Comparison of ENCODE assay signal across 12 cellular contexts in the genomic region with DNA sequence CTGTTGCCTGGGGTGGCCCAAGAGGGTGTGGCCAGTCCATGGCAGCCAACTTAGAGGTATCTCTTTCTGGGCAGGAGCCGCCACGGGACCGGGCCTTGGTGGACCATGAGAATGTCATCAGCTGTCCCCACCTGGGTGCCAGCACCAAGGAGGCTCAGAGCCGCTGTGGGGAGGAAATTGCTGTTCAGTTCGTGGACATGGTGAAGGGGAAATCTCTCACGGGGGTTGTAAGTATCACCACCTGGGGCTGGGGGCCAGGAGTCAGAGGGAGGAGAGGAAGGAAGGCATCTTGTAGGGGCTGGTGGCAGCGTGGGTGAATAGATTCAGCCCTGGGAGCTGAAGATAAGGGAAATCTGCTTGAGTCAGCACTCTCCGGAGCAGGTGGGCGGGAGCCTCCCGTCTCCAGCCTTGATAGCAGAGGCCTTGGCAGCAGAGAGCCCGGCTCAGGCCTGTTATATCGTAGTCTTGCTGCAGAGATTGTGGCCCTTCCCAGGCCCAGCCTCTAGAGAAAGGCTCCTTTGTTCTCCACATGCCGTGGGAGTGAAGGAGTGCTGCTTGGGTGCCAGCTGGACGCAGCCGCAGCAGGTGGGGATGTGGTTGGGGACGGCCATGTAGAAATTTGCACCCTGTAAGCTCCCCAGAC. TPM values are rescaled to one million over a fixed set of nuclear protein-coding genes. Genes with fewer than 3 reads are reported as not detected.
DNase-seq lines count a peak whose midpoint lies in the region; ATAC-seq and TF ChIP-seq lines count a peak whose summit lies in the region.
"Had no signal": no experiment of that assay in that cellular context is flagged by ENCODE, and none has a peak within 500 bp of the region (broad histone marks: within the 10 kb centered on the region; RNA-seq: fewer than 3 reads in every experiment).

No MANE protein-coding gene starts in this region.

- ATAC-seq in left lobe of liver, result peak; percentile 28
- no peak for ATAC-seq in HG02840 (IDR thresholded peaks at IDR 0.05; ENCODE audit: low FRiP score, unreplicated experiment)

- H3K27ac ChIP-seq in mammary epithelial cell (ENCODE audit: insufficient read depth, low read depth, low read length) (no peak overlapping the region), suprapubic skin (peak overlapping the region; percentile 40)
- no peak overlapping the region for H3K27ac ChIP-seq in effector memory CD4-positive, alpha-beta T cell (ENCODE audit: insufficient read depth, low read length, poor library complexity, severe bottlenecking)
- H3K27ac ChIP-seq: Peyer's patch had no signal

- no peak overlapping the region for H3K4me2 ChIP-seq in mammary epithelial cell (ENCODE audit: insufficient read depth, low read depth, low read length)

- TF ChIP-seq CTCF in mammary epithelial cell (conservative IDR thresholded peaks at IDR 0.05 in 1 of 2, IDR thresholded peaks at IDR 0.05 in 1 of 2; ENCODE audit: extremely low read depth in 1 of 2, insufficient read depth in 1 of 2, low read depth in 1 of 2, low read length in 2 of 2) (no peak), suprapubic skin (IDR thresholded peaks at IDR 0.05) (no peak)

- DNase-seq in NCI-H1105 treated with DMSO at 0.1 percent for 48 hours (lab: John Stamatoyannopoulos, UW), result peak; percentile 10
- no peak for DNase-seq in NCI-H1105 (lab: John Stamatoyannopoulos, UW)
- peak; percentile 83 for DNase-seq in mammary epithelial cell
- DNase-seq in left lobe of liver (ENCODE audit: low spot score), result no peak
- DNase-seq in suprapubic skin (ENCODE audit: low spot score in 2 of 2), result no peak
- no peak for DNase-seq in NCI-H1694 (lab: John Stamatoyannopoulos, UW)
- no peak for DNase-seq in effector memory CD4-positive, alpha-beta T cell
- DNase-seq: GDM1, NCI-H1436 had no signal

- intact Hi-C loops in mammary epithelial cell (cut with micrococcal nuclease), result no loop called here

- BruUV-seq in mammary epithelial cell (replicated peaks; lab: Mats Ljungman, UMichigan), result no TSS peak

- H3K79me2 ChIP-seq in mammary epithelial cell (ENCODE audit: insufficient read depth, low read length), result no peaks in the 10 kb centered on the region

- in situ Hi-C loops in mammary epithelial cell (cut with MboI; ENCODE audit: low sequenced_read_pairs in 2 of 2), result no loop called here

- TF ChIP-seq EP300 in suprapubic skin (IDR thresholded peaks at IDR 0.05), result no peak

- no peak overlapping the region for H2AFZ ChIP-seq in mammary epithelial cell (ENCODE audit: low read depth, low read length)

- peaks cover 10% of the 10 kb centered on the region for H3K36me3 ChIP-seq in mammary epithelial cell (ENCODE audit: insufficient read depth, low read length)
- H3K36me3 ChIP-seq in suprapubic skin, result peaks cover 27% of the 10 kb centered on the region
- no peaks in the 10 kb centered on the region for H3K36me3 ChIP-seq in effector memory CD4-positive, alpha-beta T cell (ENCODE audit: control insufficient read depth, insufficient read depth, low read length)
- H3K36me3 ChIP-seq: Peyer's patch had no signal

- H3K4me1 ChIP-seq in mammary epithelial cell (ENCODE audit: insufficient read depth, low read length) (peaks cover 17% of the 10 kb centered on the region), suprapubic skin (peaks cover 23% of the 10 kb centered on the region)
- no peaks in the 10 kb centered on the region for H3K4me1 ChIP-seq in effector memory CD4-positive, alpha-beta T cell (ENCODE audit: control insufficient read depth, insufficient read depth, low read length, poor library complexity, severe bottlenecking)

- no peak overlapping the region for H3K4me3 ChIP-seq in mammary epithelial cell (replicated peaks in 1 of 3; ENCODE audit: insufficient read depth in 1 of 3, low read depth in 2 of 3, low read length in 3 of 3)
- H3K4me3 ChIP-seq in suprapubic skin, result no peak overlapping the region
- no peak overlapping the region for H3K4me3 ChIP-seq in effector memory CD4-positive, alpha-beta T cell (ENCODE audit: insufficient read depth, low read depth, low read length, poor library complexity, severe bottlenecking)
- H3K4me3 ChIP-seq: Peyer's patch had no signal

- CTCF ChIA-PET in mammary epithelial cell (lab: Charles Lee; ENCODE audit: low non-redundant PET), result no interaction called here

- no peaks in the 10 kb centered on the region for H4K20me1 ChIP-seq in mammary epithelial cell (ENCODE audit: insufficient read depth, low read length)

- TF ChIP-seq POLR2A in suprapubic skin (IDR thresholded peaks at IDR 0.05), result no peak

- H3K27me3 ChIP-seq in mammary epithelial cell (ENCODE audit: insufficient read depth, low read length) (no peaks in the 10 kb centered on the region), suprapubic skin (no peaks in the 10 kb centered on the region)
- H3K27me3 ChIP-seq in effector memory CD4-positive, alpha-beta T cell (replicated peaks; ENCODE audit: control insufficient read depth, insufficient read depth, low read length, poor library complexity, severe bottlenecking), result no peaks in the 10 kb centered on the region
- H3K27me3 ChIP-seq: Peyer's patch had no signal

- no peak overlapping the region for H3K9ac ChIP-seq in mammary epithelial cell (ENCODE audit: insufficient read depth, low read length)

- dilution Hi-C loops in mammary epithelial cell (cut with HindIII; ENCODE audit: low sequenced_read_pairs), result no loop called here

- 26% methylated on average over 13 of the region's 16 CpGs for WGBS in mammary epithelial cell (ENCODE audit: low coverage, missing lambda C conversion rate)
- 65% methylated on average over 16 of the region's 16 CpGs for WGBS in suprapubic skin

- no peaks in the 10 kb centered on the region for H3K9me3 ChIP-seq in mammary epithelial cell (replicated peaks; ENCODE audit: insufficient read depth, low read length)
- H3K9me3 ChIP-seq in suprapubic skin, result no peaks in the 10 kb centered on the region
- H3K9me3 ChIP-seq in effector memory CD4-positive, alpha-beta T cell (ENCODE audit: control insufficient read depth, low read length), result no peaks in the 10 kb centered on the region
- H3K9me3 ChIP-seq: Peyer's patch had no signal

RNA-seq across cellular contexts. Expression of a gene that starts 25.4 kb away (rescaled TPM):
- total RNA-seq in mammary epithelial cell, result 100 to 1,000 TPM; 171 to 211 TPM
- polyA plus RNA-seq in mammary epithelial cell, result 65.8 TPM
- polyA minus RNA-seq in mammary epithelial cell, result 152 TPM
- 76.3 TPM for total RNA-seq in left lobe of liver
- total RNA-seq in suprapubic skin, result 100 to 1,000 TPM in 2 of 4 donors, 10 to 100 TPM in 2; 81.3 to 130 (median 100.0) TPM

RNA-seq across cellular contexts. Expression of a gene that starts 31.5 kb away (rescaled TPM):
- total RNA-seq in mammary epithelial cell (not detected), left lobe of liver (867 TPM), suprapubic skin (100 to 1,000 TPM in 1 of 4 donors, 10 to 100 TPM in 3; 20.9 to 389 (median 33.5) TPM)
- not detected for polyA plus RNA-seq in mammary epithelial cell
- not detected for polyA minus RNA-seq in mammary epithelial cell
- total RNA-seq: lung microvascular endothelial cell had no signal

Comparison
In these comparisons a context has a peak if more than half of its experiments do, and no peak if none do; other contexts are left out.
1. DNase-seq: peak in NCI-H1105 treated with DMSO at 0.1 percent for 48 hours (single experiment) and mammary epithelial cell (single experiment); none in NCI-H1105 (single experiment), left lobe of liver (single experiment), suprapubic skin (0 of 2), NCI-H1694 (single experiment) and effector memory CD4-positive, alpha-beta T cell (0 of 3).
2. RNA of a gene that starts 31.5 kb away (total RNA-seq): 867 TPM in left lobe of liver (single experiment) and 20.9 to 389 TPM in suprapubic skin; not detected in mammary epithelial cell; every median in the first group is over 10 times any median in the second.